ENCODE assay signal across 1 cellular context in the genomic region with DNA sequence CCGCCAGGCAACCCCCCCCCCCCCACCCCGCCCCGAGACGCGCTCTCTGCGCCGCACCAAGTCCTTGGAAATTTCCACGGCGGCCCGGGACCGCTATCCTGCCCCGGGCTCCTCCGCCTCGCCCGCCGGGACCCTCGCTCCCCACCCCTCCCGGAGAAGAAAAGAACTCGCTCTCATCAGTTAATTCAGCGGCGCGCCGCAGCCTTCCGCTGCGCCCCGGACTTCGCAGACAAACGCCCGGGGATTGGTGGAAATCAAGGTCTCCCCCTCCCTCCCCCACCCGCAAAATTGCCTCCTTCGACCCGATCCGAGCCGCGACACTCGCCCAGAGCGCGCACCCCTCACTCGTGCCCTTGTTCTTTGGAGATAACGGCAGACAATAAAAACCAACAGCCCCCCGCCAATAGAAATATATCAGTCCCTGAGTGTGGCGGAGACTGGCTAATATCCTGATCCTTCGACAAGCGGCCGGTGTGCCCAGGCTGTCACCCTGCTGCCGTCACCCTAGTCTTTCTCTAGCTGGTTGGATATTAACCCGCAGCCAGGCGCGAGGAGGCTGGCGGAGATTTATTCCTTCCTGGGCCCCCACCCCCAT.
TF ChIP-seq lines count a peak whose summit lies in the region.

A gene with protein sequence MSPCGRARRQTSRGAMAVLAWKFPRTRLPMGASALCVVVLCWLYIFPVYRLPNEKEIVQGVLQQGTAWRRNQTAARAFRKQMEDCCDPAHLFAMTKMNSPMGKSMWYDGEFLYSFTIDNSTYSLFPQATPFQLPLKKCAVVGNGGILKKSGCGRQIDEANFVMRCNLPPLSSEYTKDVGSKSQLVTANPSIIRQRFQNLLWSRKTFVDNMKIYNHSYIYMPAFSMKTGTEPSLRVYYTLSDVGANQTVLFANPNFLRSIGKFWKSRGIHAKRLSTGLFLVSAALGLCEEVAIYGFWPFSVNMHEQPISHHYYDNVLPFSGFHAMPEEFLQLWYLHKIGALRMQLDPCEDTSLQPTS (minus strand): TSS at position 12 of the 595 bp plus-strand sequence. CDS start 475 bp downstream, outside the sequence.

TF ChIP-seq in K562, 482 proteins besides CTCF, POLR2A, EP300 and RAD21 (continued from another document):
- TF ChIP-seq, protein P1, sequence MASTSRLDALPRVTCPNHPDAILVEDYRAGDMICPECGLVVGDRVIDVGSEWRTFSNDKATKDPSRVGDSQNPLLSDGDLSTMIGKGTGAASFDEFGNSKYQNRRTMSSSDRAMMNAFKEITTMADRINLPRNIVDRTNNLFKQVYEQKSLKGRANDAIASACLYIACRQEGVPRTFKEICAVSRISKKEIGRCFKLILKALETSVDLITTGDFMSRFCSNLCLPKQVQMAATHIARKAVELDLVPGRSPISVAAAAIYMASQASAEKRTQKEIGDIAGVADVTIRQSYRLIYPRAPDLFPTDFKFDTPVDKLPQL (IDR thresholded peaks at IDR 0.05; ENCODE audit: extremely low read depth, insufficient read length): no peak
- TF ChIP-seq, protein P2, sequence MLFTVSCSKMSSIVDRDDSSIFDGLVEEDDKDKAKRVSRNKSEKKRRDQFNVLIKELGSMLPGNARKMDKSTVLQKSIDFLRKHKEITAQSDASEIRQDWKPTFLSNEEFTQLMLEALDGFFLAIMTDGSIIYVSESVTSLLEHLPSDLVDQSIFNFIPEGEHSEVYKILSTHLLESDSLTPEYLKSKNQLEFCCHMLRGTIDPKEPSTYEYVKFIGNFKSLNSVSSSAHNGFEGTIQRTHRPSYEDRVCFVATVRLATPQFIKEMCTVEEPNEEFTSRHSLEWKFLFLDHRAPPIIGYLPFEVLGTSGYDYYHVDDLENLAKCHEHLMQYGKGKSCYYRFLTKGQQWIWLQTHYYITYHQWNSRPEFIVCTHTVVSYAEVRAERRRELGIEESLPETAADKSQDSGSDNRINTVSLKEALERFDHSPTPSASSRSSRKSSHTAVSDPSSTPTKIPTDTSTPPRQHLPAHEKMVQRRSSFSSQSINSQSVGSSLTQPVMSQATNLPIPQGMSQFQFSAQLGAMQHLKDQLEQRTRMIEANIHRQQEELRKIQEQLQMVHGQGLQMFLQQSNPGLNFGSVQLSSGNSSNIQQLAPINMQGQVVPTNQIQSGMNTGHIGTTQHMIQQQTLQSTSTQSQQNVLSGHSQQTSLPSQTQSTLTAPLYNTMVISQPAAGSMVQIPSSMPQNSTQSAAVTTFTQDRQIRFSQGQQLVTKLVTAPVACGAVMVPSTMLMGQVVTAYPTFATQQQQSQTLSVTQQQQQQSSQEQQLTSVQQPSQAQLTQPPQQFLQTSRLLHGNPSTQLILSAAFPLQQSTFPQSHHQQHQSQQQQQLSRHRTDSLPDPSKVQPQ (CRISPR knock-in tag; IDR thresholded peaks at IDR 0.05; ENCODE audit: borderline replicate concordance): no peak
- TF ChIP-seq FOXA3 (CRISPR knock-in tag; conservative IDR thresholded peaks at IDR 0.05 in 1 of 2, IDR thresholded peaks at IDR 0.05 in 1 of 2): no peak
TF ChIP-seq in K562: peak in this region for 0.
